Comparison of ENCODE assay signal across 23 cellular contexts in genomic region chr6:134584809-134585528, GRCh38.
DNase-seq lines count a peak whose midpoint lies in the region; ATAC-seq and TF ChIP-seq lines count a peak whose summit lies in the region.
"Had no signal": no experiment of that assay in that cellular context is flagged by ENCODE, and none has a peak within 500 bp of the region (broad histone marks: within the 10 kb centered on the region; RNA-seq: fewer than 3 reads in every experiment).

No MANE protein-coding gene starts in this region.

- H2AK5ac ChIP-seq in trophoblast cell (ENCODE audit: low read length), result no peak overlapping the region

- H3K9me3 Mint-ChIP-seq in neural crest cell (no peaks in the 10 kb centered on the region), endodermal cell (no peaks in the 10 kb centered on the region)

- H3K9me3 ChIP-seq in endodermal cell (ENCODE audit: control insufficient read depth, low read length) (no peaks in the 10 kb centered on the region), gastrocnemius medialis (no peaks in the 10 kb centered on the region), trophoblast cell (ENCODE audit: insufficient read depth, low read depth, low read length) (no peaks in the 10 kb centered on the region)
- H3K9me3 ChIP-seq: BE2C, MG63, prostate gland, tibial artery had no signal

- intact Hi-C loops in gastrocnemius medialis (cut with DNase I; ENCODE audit: low total_unique reads), result no loop called here

- no peak overlapping the region for H2AFZ ChIP-seq in trophoblast cell (ENCODE audit: insufficient read depth, low read length, poor library complexity)

- H3K4ac ChIP-seq in trophoblast cell (ENCODE audit: low read depth, low read length), result no peak overlapping the region

- DNase-seq in DMS53 (lab: John Stamatoyannopoulos, UW) (peak; percentile 20), DMS53 treated with DMSO at 0.1 percent for 48 hours (lab: John Stamatoyannopoulos, UW; ENCODE audit: unreplicated experiment) (no peak), NCI-H2196 (lab: John Stamatoyannopoulos, UW; ENCODE audit: unreplicated experiment) (peak; percentile 49), brain microvascular endothelial cell (peak; percentile 32), neural crest cell (ENCODE audit: low read depth, low spot score) (no peak), endodermal cell (no peak), gastrocnemius medialis (no peak), trophoblast cell (no peak)
- DNase-seq: activated CD4-positive, alpha-beta T cell treated with anti-CD3 and anti-CD28 coated beads for 1 hour; activated CD8-positive, alpha-beta memory T cell treated with anti-CD3 and anti-CD28 coated beads, Interleukin-2, amount 10 ng/mL, durations not matched to agents 7 days and 5 days; activated effector memory CD4-positive, alpha-beta T cell treated with Interleukin-2 at 50 U/mL for 16 hours; amniotic stem cell; GOT3; MG63; naive thymus-derived CD8-positive, alpha-beta T cell; NCI-H2029 treated with DMSO at 0.1 percent for 48 hours; SIG-M5; tibial artery had no signal

- no peaks in the 10 kb centered on the region for H3K27me3 Mint-ChIP-seq in neural crest cell (ENCODE audit: low read depth)
- H3K27me3 Mint-ChIP-seq in endodermal cell (ENCODE audit: insufficient read depth), result no peaks in the 10 kb centered on the region
- H3K27me3 Mint-ChIP-seq: naive thymus-derived CD8-positive, alpha-beta T cell had no signal

- peak overlapping the region; percentile 2 for H3K27ac Mint-ChIP-seq in neural crest cell (ENCODE audit: unreplicated experiment)
- no peak overlapping the region for H3K27ac Mint-ChIP-seq in endodermal cell
- H3K27ac Mint-ChIP-seq: activated CD8-positive, alpha-beta memory T cell treated with anti-CD3 and anti-CD28 coated beads, Interleukin-2, amount 10 ng/mL, durations not matched to agents 7 days and 5 days; naive thymus-derived CD8-positive, alpha-beta T cell; T-helper 2 cell treated with Interferon-gamma antibody and Interleukin-4, amounts not matched to agents 5 μg/mL and 100 μg/mL, for 36 hours had no signal

- no peak overlapping the region for H3K18ac ChIP-seq in trophoblast cell (ENCODE audit: low read length)

- TF ChIP-seq POLR2A in gastrocnemius medialis (IDR thresholded peaks at IDR 0.05), result no peak

- H3K4me3 ChIP-seq in brain microvascular endothelial cell (ENCODE audit: low read depth, low read length), result no peak overlapping the region
- H3K4me3 ChIP-seq in endodermal cell (ENCODE audit: low read length), result no peak overlapping the region
- H3K4me3 ChIP-seq in gastrocnemius medialis, result no peak overlapping the region
- no peak overlapping the region for H3K4me3 ChIP-seq in trophoblast cell (ENCODE audit: low read depth, low read length)
- H3K4me3 ChIP-seq: MG63, prostate gland, smooth muscle cell, tibial artery had no signal

- H3K27ac ChIP-seq in brain microvascular endothelial cell (no peak overlapping the region), endodermal cell (ENCODE audit: low read depth, low read length) (no peak overlapping the region), gastrocnemius medialis (no peak overlapping the region), trophoblast cell (ENCODE audit: low read depth, low read length) (no peak overlapping the region)
- H3K27ac ChIP-seq: 22Rv1, prostate gland, tibial artery had no signal

- H2BK12ac ChIP-seq in trophoblast cell (ENCODE audit: low read length), result no peak overlapping the region

- H3K14ac ChIP-seq in trophoblast cell (ENCODE audit: low read length), result no peak overlapping the region

- H3K79me1 ChIP-seq in trophoblast cell (ENCODE audit: low read length), result no peaks in the 10 kb centered on the region

- H3K4me1 Mint-ChIP-seq in neural crest cell (peaks cover 10% of the 10 kb centered on the region), endodermal cell (peaks cover 2% of the 10 kb centered on the region)
- H3K4me1 Mint-ChIP-seq: activated CD8-positive, alpha-beta memory T cell treated with anti-CD3 and anti-CD28 coated beads, Interleukin-2, amount 10 ng/mL, durations not matched to agents 7 days and 5 days had no signal

- no peaks in the 10 kb centered on the region for H3K36me3 ChIP-seq in brain microvascular endothelial cell (replicated peaks)
- H3K36me3 ChIP-seq in endodermal cell (ENCODE audit: control insufficient read depth, insufficient read depth, low read length), result no peaks in the 10 kb centered on the region
- H3K36me3 ChIP-seq in gastrocnemius medialis, result no peaks in the 10 kb centered on the region
- no peaks in the 10 kb centered on the region for H3K36me3 ChIP-seq in trophoblast cell (ENCODE audit: control insufficient read depth in 1 of 2, insufficient read depth in 2 of 2, low read length in 2 of 2)
- H3K36me3 ChIP-seq: BE2C, MG63, prostate gland, tibial artery had no signal

- TF ChIP-seq CTCF in brain microvascular endothelial cell (IDR thresholded peaks at IDR 0.05; ENCODE audit: low read depth, low read length, missing control alignments), result no peak
- no peak for TF ChIP-seq CTCF in neural crest cell (conservative IDR thresholded peaks at IDR 0.05)
- no peak for TF ChIP-seq CTCF in endodermal cell (conservative IDR thresholded peaks at IDR 0.05)
- TF ChIP-seq CTCF in gastrocnemius medialis (IDR thresholded peaks at IDR 0.05 in 4 of 5, conservative IDR thresholded peaks at IDR 0.05 in 1 of 5), result no peak

- no peak overlapping the region for H4K8ac ChIP-seq in trophoblast cell (ENCODE audit: low read depth, low read length)

- H3K4me3 Mint-ChIP-seq in neural crest cell (no peak overlapping the region), endodermal cell (no peak overlapping the region)
- H3K4me3 Mint-ChIP-seq: activated CD8-positive, alpha-beta memory T cell treated with anti-CD3 and anti-CD28 coated beads, Interleukin-2, amount 10 ng/mL, durations not matched to agents 7 days and 5 days; naive thymus-derived CD8-positive, alpha-beta T cell; T-helper 2 cell treated with Interferon-gamma antibody and Interleukin-4, amounts not matched to agents 5 μg/mL and 100 μg/mL, for 36 hours had no signal

- no peak overlapping the region for H3K4me2 ChIP-seq in trophoblast cell (ENCODE audit: low read length)
- H3K4me2 ChIP-seq: smooth muscle cell had no signal

- H3K79me2 ChIP-seq in trophoblast cell (ENCODE audit: control insufficient read depth, insufficient read depth, low read length, poor library complexity), result no peaks in the 10 kb centered on the region

- no peak overlapping the region for H3K23ac ChIP-seq in trophoblast cell (ENCODE audit: low read length)

- no peaks in the 10 kb centered on the region for H3K36me3 Mint-ChIP-seq in neural crest cell (ENCODE audit: low read depth)
- no peaks in the 10 kb centered on the region for H3K36me3 Mint-ChIP-seq in endodermal cell (ENCODE audit: low read depth)
- H3K36me3 Mint-ChIP-seq: activated CD8-positive, alpha-beta memory T cell treated with anti-CD3 and anti-CD28 coated beads, Interleukin-2, amount 10 ng/mL, durations not matched to agents 7 days and 5 days; naive thymus-derived CD8-positive, alpha-beta T cell had no signal

- H3K4me1 ChIP-seq in endodermal cell (ENCODE audit: control insufficient read depth, insufficient read depth, low read length) (no peaks in the 10 kb centered on the region), gastrocnemius medialis (no peaks in the 10 kb centered on the region), trophoblast cell (ENCODE audit: control insufficient read depth in 1 of 2, insufficient read depth in 2 of 2, low read length in 2 of 2) (no peaks in the 10 kb centered on the region)
- H3K4me1 ChIP-seq: prostate gland, tibial artery had no signal

- no peak overlapping the region for H2BK5ac ChIP-seq in trophoblast cell (ENCODE audit: low read depth, low read length, poor library complexity)

- no peak overlapping the region for H2BK120ac ChIP-seq in trophoblast cell (ENCODE audit: insufficient read depth, low read length, poor library complexity)

- no peak for ATAC-seq in gastrocnemius medialis
- ATAC-seq: activated CD8-positive, alpha-beta memory T cell treated with anti-CD3 and anti-CD28 coated beads, Interleukin-2, amount 10 ng/mL, durations not matched to agents 7 days and 5 days; naive thymus-derived CD8-positive, alpha-beta T cell had no signal

- H4K12ac ChIP-seq in trophoblast cell (ENCODE audit: low read depth, low read length), result no peak overlapping the region

- H3K9ac ChIP-seq in endodermal cell (ENCODE audit: extremely low read depth, low read length, poor library complexity, severe bottlenecking) (no peak overlapping the region), trophoblast cell (ENCODE audit: low read length) (no peak overlapping the region)

- no peak overlapping the region for H4K91ac ChIP-seq in trophoblast cell (ENCODE audit: low read depth, low read length)

- H3K27me3 ChIP-seq in brain microvascular endothelial cell (replicated peaks), result no peaks in the 10 kb centered on the region
- no peaks in the 10 kb centered on the region for H3K27me3 ChIP-seq in endodermal cell (ENCODE audit: control insufficient read depth, insufficient read depth, low read length, poor library complexity, severe bottlenecking)
- H3K27me3 ChIP-seq in gastrocnemius medialis, result no peaks in the 10 kb centered on the region
- no peaks in the 10 kb centered on the region for H3K27me3 ChIP-seq in trophoblast cell (ENCODE audit: insufficient read depth, low read length)
- H3K27me3 ChIP-seq: BE2C, MG63, tibial artery had no signal

- in situ Hi-C loops in brain microvascular endothelial cell (cut with HindIII; ENCODE audit: low pct_ligation_motif_present, low sequenced_read_pairs) (no loop called here), gastrocnemius medialis (cut with MboI; ENCODE audit: low sequenced_read_pairs in 4 of 4) (no loop called here)

- 87 to 100% methylated on average over 2 of the region's 2 CpGs for WGBS in endodermal cell (ENCODE audit: insufficient coverage in 1 of 2, insufficient read length in 1 of 2), 2 experiments
- WGBS in trophoblast cell (ENCODE audit: extremely low coverage, insufficient coverage, insufficient read length), result no CpG with 5 or more reads among the region's 2 CpGs

Comparison
In these comparisons a context has a peak if more than half of its experiments do, and no peak if none do; other contexts are left out.
1. DNase-seq: peak in DMS53 (single experiment), NCI-H2196 (single experiment) and brain microvascular endothelial cell (single experiment); none in DMS53 treated with DMSO at 0.1 percent for 48 hours (single experiment), neural crest cell (single experiment), endodermal cell (single experiment), gastrocnemius medialis (0 of 2) and trophoblast cell (0 of 2).